In the genomic region with DNA sequence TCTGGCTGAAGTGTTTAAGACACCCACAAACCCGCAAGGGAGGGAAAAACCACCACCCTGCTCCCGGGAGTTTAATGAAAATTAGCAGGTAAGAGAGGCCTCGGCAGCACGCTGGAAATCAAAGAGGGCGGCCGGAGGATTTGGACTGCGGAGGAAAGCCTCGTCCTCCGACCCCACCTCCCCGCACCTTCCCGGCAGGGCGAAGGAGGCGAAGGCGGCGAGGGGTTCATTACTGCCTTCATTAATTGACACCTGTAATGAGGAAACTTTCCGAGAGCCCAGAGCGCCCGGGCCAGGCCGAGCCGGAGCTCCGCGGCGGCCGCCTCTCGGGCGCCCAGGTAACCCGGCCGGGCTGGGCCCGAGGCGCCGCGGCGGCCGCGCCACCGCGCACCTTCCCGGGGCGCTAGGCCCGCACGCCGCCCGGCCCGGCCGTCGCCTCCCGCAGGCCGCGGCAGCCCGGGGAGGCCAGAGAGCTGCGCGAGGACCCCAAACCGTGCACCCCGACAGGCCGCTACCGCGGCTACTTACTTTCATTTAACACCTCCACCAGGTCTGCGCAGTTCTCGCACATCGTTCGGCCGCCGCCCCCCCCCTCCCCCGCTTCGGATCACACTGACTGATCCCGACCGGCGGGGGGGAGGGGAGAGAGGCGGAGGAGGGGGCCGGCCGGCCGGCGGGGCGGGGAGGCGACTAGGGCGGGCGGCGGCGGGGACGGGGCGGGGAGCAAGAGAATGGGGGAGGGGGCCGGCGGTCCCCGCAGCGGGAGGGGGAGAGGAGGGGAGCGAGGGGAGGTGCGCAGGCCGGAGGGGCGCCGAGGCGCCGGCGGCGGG, we compare ENCODE assay signal across 8 cellular contexts. TPM values are rescaled to one million over a fixed set of nuclear protein-coding genes. Genes with fewer than 3 reads are reported as not detected.
DNase-seq lines count a peak whose midpoint lies in the region; ATAC-seq and TF ChIP-seq lines count a peak whose summit lies in the region.

No MANE protein-coding gene starts in this region.

- H3K4me1 Mint-ChIP-seq in brain, result peaks cover 34% of the 10 kb centered on the region

- peak overlapping the region; percentile 92 to 97 (median 95) for H3K4me3 Mint-ChIP-seq in brain

- TF ChIP-seq CTCF in GM06990 (IDR thresholded peaks at IDR 0.05; ENCODE audit: insufficient read depth, low read length, poor library complexity, severe bottlenecking) (no peak), brain (conservative IDR thresholded peaks at IDR 0.05) (no peak)

- H3K36me3 ChIP-seq in GM06990 (ENCODE audit: control insufficient read depth, insufficient read depth, low read length), result no peaks in the 10 kb centered on the region; the same call in 1 of the 2 replicates
- peaks cover 9% of the 10 kb centered on the region for H3K36me3 ChIP-seq in iPS-18a (ENCODE audit: control insufficient read depth, low read depth, low read length)
- H3K36me3 ChIP-seq in skeletal muscle tissue (ENCODE audit: control insufficient read depth in 3 of 3, insufficient read depth in 3 of 3, low read length in 3 of 3), result no peaks in the 10 kb centered on the region

- H3K4me3 ChIP-seq in GM06990 (replicated peaks; ENCODE audit: low read depth, low read length) (peak overlapping the region; percentile 91), iPS-18a (ENCODE audit: low read length) (peak overlapping the region; percentile 96), skeletal muscle tissue (ENCODE audit: low read length in 3 of 3) (peak overlapping the region; percentile 73 to 83 (median 80))

- ATAC-seq in HG02571 (IDR thresholded peaks at IDR 0.05; ENCODE audit: unreplicated experiment) (peak; percentile 25), GM18519 (IDR thresholded peaks at IDR 0.05; ENCODE audit: low FRiP score, unreplicated experiment) (no peak)

- H3K27ac ChIP-seq in iPS-18a (ENCODE audit: low read length), result peak overlapping the region; percentile 85
- H3K27ac ChIP-seq in skeletal muscle tissue (ENCODE audit: low read depth, low read length), result peak overlapping the region; percentile 75

- no peaks in the 10 kb centered on the region for H3K27me3 ChIP-seq in GM06990 (replicated peaks; ENCODE audit: control insufficient read depth, insufficient read depth, low read length)
- H3K27me3 ChIP-seq in iPS-18a (ENCODE audit: control insufficient read depth, insufficient read depth, low read length), result no peaks in the 10 kb centered on the region
- H3K27me3 ChIP-seq in skeletal muscle tissue (ENCODE audit: control insufficient read depth in 3 of 3, insufficient read depth in 3 of 3, low read length in 3 of 3), result no peaks in the 10 kb centered on the region

- peaks cover 29% of the 10 kb centered on the region for H3K36me3 Mint-ChIP-seq in brain

- no peaks in the 10 kb centered on the region for H3K9me3 ChIP-seq in iPS-18a (ENCODE audit: control insufficient read depth, low read depth, low read length)
- H3K9me3 ChIP-seq in skeletal muscle tissue (ENCODE audit: control insufficient read depth in 3 of 3, low read length in 3 of 3), result no peaks in the 10 kb centered on the region

- H3K9ac ChIP-seq in iPS-18a (ENCODE audit: low read length) (peak overlapping the region; percentile 94), skeletal muscle tissue (ENCODE audit: low read depth in 1 of 3, low read length in 3 of 3) (peak overlapping the region; percentile 89 to 96 (median 91))

- H3K27ac Mint-ChIP-seq in brain, result peak overlapping the region; percentile 94 to 99 (median 97)

- peak; percentile 87 for DNase-seq in GM06990 (ENCODE audit: extremely low read depth, insufficient read length)
- DNase-seq in NCI-H146 (lab: John Stamatoyannopoulos, UW), result peak; percentile 89
- DNase-seq in UCSD-AML1 (lab: John Stamatoyannopoulos, UW; ENCODE audit: unreplicated experiment), result peak; percentile 89

- peaks cover 4% of the 10 kb centered on the region for H3K27me3 Mint-ChIP-seq in brain

- H3K4me1 ChIP-seq in iPS-18a (ENCODE audit: control insufficient read depth, low read depth, low read length), result peaks cover 9% of the 10 kb centered on the region
- peaks cover 8 to 20% (median 13%) of the 10 kb centered on the region in 3 donors for H3K4me1 ChIP-seq in skeletal muscle tissue (ENCODE audit: control insufficient read depth in 3 of 3, insufficient read depth in 3 of 3, low read length in 3 of 3)

- peaks cover 0 to 2% (median 0%) of the 10 kb centered on the region in 5 experiments for H3K9me3 Mint-ChIP-seq in brain

RNA-seq across cellular contexts. Expression of gene USP34, which starts 0.6 kb away (rescaled TPM):
- polyA plus RNA-seq in brain (ENCODE audit: insufficient read depth, low read depth, low replicate concordance), result 15.9 TPM
- 108 TPM for total RNA-seq in skeletal muscle tissue
